In the genomic region with DNA sequence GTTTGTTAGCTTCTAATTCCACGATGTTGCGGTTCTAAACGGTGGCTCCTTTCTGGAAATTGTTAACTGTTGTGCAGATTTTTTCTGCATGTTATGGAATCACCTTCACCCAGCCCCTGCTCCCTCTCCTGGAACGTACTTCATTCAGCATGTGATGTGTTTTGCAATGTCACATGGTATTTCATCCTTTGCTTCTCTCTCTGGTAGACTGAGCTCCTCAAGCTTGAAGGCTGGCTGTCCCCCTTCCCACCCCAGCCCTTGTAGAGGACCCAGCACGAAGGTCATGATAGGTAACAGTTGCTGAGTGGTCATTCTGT, we compare ENCODE assay signal across 16 cellular contexts. TPM values are rescaled to one million over a fixed set of nuclear protein-coding genes. Genes with fewer than 3 reads are reported as not detected.
DNase-seq lines count a peak whose midpoint lies in the region; ATAC-seq and TF ChIP-seq lines count a peak whose summit lies in the region.
"Had no signal": no experiment of that assay in that cellular context is flagged by ENCODE, and none has a peak within 500 bp of the region (broad histone marks: within the 10 kb centered on the region; RNA-seq: fewer than 3 reads in every experiment).

No MANE protein-coding gene starts in this region.

- in situ Hi-C loops in gastrocnemius medialis (cut with MboI; ENCODE audit: low sequenced_read_pairs in 4 of 4): no loop called here
- in situ Hi-C loops in GM23248 (cut with MboI): no loop called here

- CTCF ChIA-PET in activated CD8-positive, alpha-beta T cell treated with anti-CD3 and anti-CD28 coated beads, Interleukin-2, amount 10 ng/mL, durations not matched to agents 7 days and 5 days (lab: Charles Lee): interaction anchor here (1.3 to 3.2 kb wide), 4 partner anchors 19 to 118 kb away, joined by 3 to 12 read pairs (median 4); no protein-coding TSS in a partner anchor

- H3F3A ChIP-seq in GM23248 (ENCODE audit: insufficient read depth): no peaks in the 10 kb centered on the region; the same call in 1 of the 2 replicates

- H3K79me2 ChIP-seq in DND-41 (ENCODE audit: insufficient read depth, low read length) (peaks cover 88% of the 10 kb centered on the region), GM23248 (ENCODE audit: insufficient read depth) (peaks cover 91% of the 10 kb centered on the region)

- no peaks in the 10 kb centered on the region for H3K27me3 ChIP-seq in CD4-positive, CD25-positive, alpha-beta regulatory T cell (ENCODE audit: control insufficient read depth, insufficient read depth, low read length)
- H3K27me3 ChIP-seq in DND-41 (ENCODE audit: insufficient read depth, low read length, poor library complexity) (no peaks in the 10 kb centered on the region), gastrocnemius medialis (no peaks in the 10 kb centered on the region), GM23248 (replicated peaks; ENCODE audit: insufficient read depth) (no peaks in the 10 kb centered on the region)

- H3K27ac ChIP-seq in CD4-positive, CD25-positive, alpha-beta regulatory T cell (ENCODE audit: insufficient read depth, low read length, poor library complexity, severe bottlenecking): peak overlapping the region; percentile 71
- no peak overlapping the region for H3K27ac ChIP-seq in DND-41 (ENCODE audit: low read length)
- H3K27ac ChIP-seq in gastrocnemius medialis: peak overlapping the region in 2 of 4 donors; percentile 11 to 55
- no peak overlapping the region for H3K27ac ChIP-seq in GM23248

- 84% methylated on average over 5 of the region's 5 CpGs for WGBS in GM23248 (ENCODE audit: low coverage in 1 of 2, low lambda C conversion rate in 2 of 2, missing lambda C conversion rate in 2 of 2), 2 experiments

- no peaks in the 10 kb centered on the region for H3K9me3 ChIP-seq in CD4-positive, CD25-positive, alpha-beta regulatory T cell (ENCODE audit: control insufficient read depth in 2 of 2, low read length in 2 of 2)
- H3K9me3 ChIP-seq in DND-41 (ENCODE audit: insufficient read depth, low read length, severe bottlenecking) (no peaks in the 10 kb centered on the region), gastrocnemius medialis (no peaks in the 10 kb centered on the region), GM23248 (ENCODE audit: low read depth) (no peaks in the 10 kb centered on the region)

- H3K9me3 Mint-ChIP-seq in CD4-positive, CD25-positive, alpha-beta regulatory T cell: peaks cover 0 to under 1% (median 0%) of the 10 kb centered on the region in 7 donors
- H3K9me3 Mint-ChIP-seq in activated CD8-positive, alpha-beta T cell treated with anti-CD3 and anti-CD28 coated beads, Interleukin-2, amount 10 ng/mL, durations not matched to agents 7 days and 5 days (ENCODE audit: insufficient read depth): no peaks in the 10 kb centered on the region
- no peaks in the 10 kb centered on the region for H3K9me3 Mint-ChIP-seq in mesothelial cell of epicardium
- H3K9me3 Mint-ChIP-seq: IgD-negative memory B cell had no signal

- H3K9me2 ChIP-seq in GM23248 (ENCODE audit: insufficient read depth): no peaks in the 10 kb centered on the region

- no peak for TF ChIP-seq POLR2A in gastrocnemius medialis (IDR thresholded peaks at IDR 0.05)

- intact Hi-C loops in gastrocnemius medialis (cut with DNase I; ENCODE audit: low total_unique reads): no loop called here

- H3K27ac Mint-ChIP-seq in CD4-positive, CD25-positive, alpha-beta regulatory T cell: peak overlapping the region; percentile 91 to 97 (median 93)
- H3K27ac Mint-ChIP-seq in activated CD8-positive, alpha-beta T cell treated with anti-CD3 and anti-CD28 coated beads, Interleukin-2, amount 10 ng/mL, durations not matched to agents 7 days and 5 days: peak overlapping the region; percentile 95
- H3K27ac Mint-ChIP-seq in mesothelial cell of epicardium: peak overlapping the region; percentile 56

- ATAC-seq in CD4-positive, CD25-positive, alpha-beta regulatory T cell (ENCODE audit: low read depth in 2 of 2): no peak
- ATAC-seq in DND-41 (ENCODE audit: insufficient read depth, low read depth) (no peak), gastrocnemius medialis (no peak)
- ATAC-seq in activated CD8-positive, alpha-beta T cell treated with anti-CD3 and anti-CD28 coated beads, Interleukin-2, amount 10 ng/mL, durations not matched to agents 7 days and 5 days: no peak

- peaks cover 31 to 81% (median 58%) of the 10 kb centered on the region in 4 donors for H3K4me1 Mint-ChIP-seq in CD4-positive, CD25-positive, alpha-beta regulatory T cell
- peaks cover 69% of the 10 kb centered on the region for H3K4me1 Mint-ChIP-seq in activated CD8-positive, alpha-beta T cell treated with anti-CD3 and anti-CD28 coated beads, Interleukin-2, amount 10 ng/mL, durations not matched to agents 7 days and 5 days (ENCODE audit: low read depth)
- peaks cover 38% of the 10 kb centered on the region for H3K4me1 Mint-ChIP-seq in mesothelial cell of epicardium

- H3K36me3 Mint-ChIP-seq in CD4-positive, CD25-positive, alpha-beta regulatory T cell: peaks cover 8% of the 10 kb centered on the region
- H3K36me3 Mint-ChIP-seq in activated CD8-positive, alpha-beta T cell treated with anti-CD3 and anti-CD28 coated beads, Interleukin-2, amount 10 ng/mL, durations not matched to agents 7 days and 5 days (ENCODE audit: low read depth): peaks cover 46% of the 10 kb centered on the region
- no peaks in the 10 kb centered on the region for H3K36me3 Mint-ChIP-seq in mesothelial cell of epicardium
- H3K36me3 Mint-ChIP-seq: IgD-negative memory B cell had no signal

- POLR2A ChIA-PET in activated CD8-positive, alpha-beta T cell treated with anti-CD3 and anti-CD28 coated beads, Interleukin-2, amount 10 ng/mL, durations not matched to agents 7 days and 5 days (lab: Charles Lee): interaction anchor here (1.0 kb wide), 1 partner anchor 59 kb away, joined by 3 read pairs; no protein-coding TSS in a partner anchor

- TF ChIP-seq CTCF in DND-41 (IDR thresholded peaks at IDR 0.05; ENCODE audit: borderline replicate concordance, extremely low read depth, low read length, poor library complexity, severe bottlenecking): no peak
- no peak for TF ChIP-seq CTCF in mesothelial cell of epicardium (IDR thresholded peaks at IDR 0.05; ENCODE audit: unreplicated experiment)
- no peak for TF ChIP-seq CTCF in gastrocnemius medialis (IDR thresholded peaks at IDR 0.05 in 4 of 5, conservative IDR thresholded peaks at IDR 0.05 in 1 of 5)

- H2AFZ ChIP-seq in DND-41 (ENCODE audit: low read depth, low read length) (no peak overlapping the region), GM23248 (no peak overlapping the region)

- H3K4me2 ChIP-seq in DND-41 (ENCODE audit: insufficient read depth, low read length) (peak overlapping the region; percentile 30; the same call in 1 of the 2 replicates), GM23248 (ENCODE audit: unreplicated experiment) (no peak overlapping the region)

- peaks cover 80% of the 10 kb centered on the region for H3K4me1 ChIP-seq in CD4-positive, CD25-positive, alpha-beta regulatory T cell (ENCODE audit: control insufficient read depth, insufficient read depth, low read length, poor library complexity, severe bottlenecking)
- H3K4me1 ChIP-seq in DND-41 (ENCODE audit: insufficient read depth, low read length) (peaks cover 59% of the 10 kb centered on the region), gastrocnemius medialis (peaks cover 55 to 63% of the 10 kb centered on the region in 2 donors), GM23248 (ENCODE audit: insufficient read depth) (peaks cover 17% of the 10 kb centered on the region)

- H3K36me3 ChIP-seq in CD4-positive, CD25-positive, alpha-beta regulatory T cell (ENCODE audit: control insufficient read depth, insufficient read depth, low read length): peaks cover 22% of the 10 kb centered on the region
- H3K36me3 ChIP-seq in DND-41 (ENCODE audit: insufficient read depth, low read length) (peaks cover 49% of the 10 kb centered on the region), gastrocnemius medialis (no peaks in the 10 kb centered on the region), GM23248 (ENCODE audit: low read depth) (peaks cover 10% of the 10 kb centered on the region)

- H3K4me3 ChIP-seq in CD4-positive, CD25-positive, alpha-beta regulatory T cell (ENCODE audit: low read depth, low read length): peak overlapping the region; percentile 62
- no peak overlapping the region for H3K4me3 ChIP-seq in DND-41 (ENCODE audit: low read depth in 1 of 2, low read length in 2 of 2)
- H3K4me3 ChIP-seq in gastrocnemius medialis: no peak overlapping the region
- no peak overlapping the region for H3K4me3 ChIP-seq in GM23248

- no peak for DNase-seq in CD4-positive, CD25-positive, alpha-beta regulatory T cell
- DNase-seq in DND-41 (no peak), mesothelial cell of epicardium (ENCODE audit: low spot score in 2 of 2, unreplicated experiment in 2 of 2) (no peak), gastrocnemius medialis (no peak), GM23248 (no peak), SIG-M5 (lab: John Stamatoyannopoulos, UW) (no peak)
- no peak for DNase-seq in activated CD8-positive, alpha-beta T cell treated with anti-CD3 and anti-CD28 coated beads, Interleukin-2, amount 10 ng/mL, durations not matched to agents 7 days and 5 days
- DNase-seq: EL; erythroblast; glutamatergic neuron; midbrain; NCI-H1105 treated with DMSO at 0.1 percent for 48 hours; NCI-H226; Right ventricle myocardium superior; stimulated activated CD4-positive, alpha-beta T cell treated with anti-CD3 and anti-CD28 coated beads, Interleukin-12 subunit alpha, Interleukin-12 subunit beta, amount 100 ng/mL, for 4 hours had no signal

- H3K9ac ChIP-seq in DND-41 (ENCODE audit: low read depth, low read length) (no peak overlapping the region), GM23248 (no peak overlapping the region)

- H4K20me1 ChIP-seq in DND-41 (ENCODE audit: insufficient read depth, low read length) (peaks cover 72% of the 10 kb centered on the region), GM23248 (ENCODE audit: insufficient read depth) (peaks cover 12% of the 10 kb centered on the region; the same call in 1 of the 2 replicates)

- H3K27me3 Mint-ChIP-seq in CD4-positive, CD25-positive, alpha-beta regulatory T cell: peaks cover 12% of the 10 kb centered on the region
- no peaks in the 10 kb centered on the region for H3K27me3 Mint-ChIP-seq in activated CD8-positive, alpha-beta T cell treated with anti-CD3 and anti-CD28 coated beads, Interleukin-2, amount 10 ng/mL, durations not matched to agents 7 days and 5 days (ENCODE audit: low read depth)
- no peaks in the 10 kb centered on the region for H3K27me3 Mint-ChIP-seq in mesothelial cell of epicardium (ENCODE audit: low read depth)
- H3K27me3 Mint-ChIP-seq: IgD-negative memory B cell had no signal

- peak overlapping the region; percentile 79 to 91 (median 84) for H3K4me3 Mint-ChIP-seq in CD4-positive, CD25-positive, alpha-beta regulatory T cell
- H3K4me3 Mint-ChIP-seq in activated CD8-positive, alpha-beta T cell treated with anti-CD3 and anti-CD28 coated beads, Interleukin-2, amount 10 ng/mL, durations not matched to agents 7 days and 5 days: no peak overlapping the region
- no peak overlapping the region for H3K4me3 Mint-ChIP-seq in mesothelial cell of epicardium

RNA-seq across cellular contexts. Expression of a gene that starts 4.4 kb away (rescaled TPM):
- 41.8 TPM for total RNA-seq in CD4-positive, CD25-positive, alpha-beta regulatory T cell
- polyA plus RNA-seq in CD4-positive, CD25-positive, alpha-beta regulatory T cell: 10 to 100 TPM; 23.8 to 48.1 (median 25.6) TPM
- 10 to 100 TPM; 36.5 to 37.5 TPM for total RNA-seq in activated CD8-positive, alpha-beta T cell treated with anti-CD3 and anti-CD28 coated beads, Interleukin-2, amount 10 ng/mL, durations not matched to agents 7 days and 5 days
- total RNA-seq in mesothelial cell of epicardium: 32.9 to 34.0 TPM (median 33.3 TPM) in 3 replicates
- 10 to 100 TPM; 22.4 to 33.7 (median 29.1) TPM for total RNA-seq in gastrocnemius medialis
- 14.7 and 26.2 TPM in 2 replicates for total RNA-seq in GM23248 (2014; rRNA removed; shearing (Covaris generic))
- 18.5 and 21.3 TPM in 2 replicates for polyA plus RNA-seq in GM23248 (2016; fragmentation: Nextera tagmentation; extraction: Ambion mirVana)

Comparison
In these comparisons a context has a peak if more than half of its experiments do, and no peak if none do; other contexts are left out.
1. H3K4me3 Mint-ChIP-seq: peak in CD4-positive, CD25-positive, alpha-beta regulatory T cell (4 of 4); none in activated CD8-positive, alpha-beta T cell treated with anti-CD3 and anti-CD28 coated beads, Interleukin-2, amount 10 ng/mL, durations not matched to agents 7 days and 5 days (single experiment) and mesothelial cell of epicardium (single experiment).
2. Peak in every context shown above with its lines, with median percentiles within 50 percentile points of each other: H3K27ac Mint-ChIP-seq.